In the genomic region with DNA sequence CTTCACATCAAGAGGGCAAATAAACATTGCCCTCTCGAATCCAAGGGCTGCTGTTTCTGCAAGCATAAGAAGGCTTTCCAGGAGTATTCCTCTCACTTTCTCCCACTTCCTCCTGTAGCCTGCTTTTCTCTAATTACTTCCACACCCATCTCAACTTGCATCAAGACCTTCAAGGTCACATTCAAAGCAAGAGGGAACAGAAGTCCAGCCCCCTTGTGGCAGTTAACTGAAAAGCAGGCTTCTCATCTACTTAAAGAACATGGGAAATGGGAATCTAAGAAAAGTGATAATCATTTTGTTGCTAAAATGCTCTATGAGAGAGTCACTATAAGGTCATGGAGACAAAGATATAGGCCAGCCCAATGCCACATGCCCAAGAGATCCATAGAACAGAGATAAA, we compare ENCODE assay signal across 9 cellular contexts.
A peak's percentile ranks its signal among the peaks of the same experiment; 100 is the strongest.
DNase-seq lines count a peak whose midpoint lies in the region; ATAC-seq, FAIRE-seq and TF ChIP-seq lines count a peak whose summit lies in the region.
"Had no signal": no experiment of that assay in that cellular context is flagged by ENCODE, and none has a peak within 500 bp of the region (broad histone marks: within the 10 kb centered on the region; RNA-seq: fewer than 3 reads in every experiment).

No MANE protein-coding gene starts in this region.

- H3K4me3 ChIP-seq in breast epithelium (no peak overlapping the region), bronchial epithelial cell (ENCODE audit: low read depth, low read length) (no peak overlapping the region), testis (no peak overlapping the region)

- H3K4me1 Mint-ChIP-seq in MCF 10A (ENCODE audit: insufficient read depth, unreplicated experiment), result peaks cover 2% of the 10 kb centered on the region

- no peaks in the 10 kb centered on the region for H3K27me3 ChIP-seq in breast epithelium
- H3K27me3 ChIP-seq in bronchial epithelial cell (ENCODE audit: control insufficient read depth, insufficient read depth, low read length), result no peaks in the 10 kb centered on the region
- no peaks in the 10 kb centered on the region for H3K27me3 ChIP-seq in testis

- no peak overlapping the region for H3K4me3 Mint-ChIP-seq in MCF 10A (ENCODE audit: unreplicated experiment)

- peak; percentile 32 for FAIRE-seq in bronchial epithelial cell (lab: Jason Lieb, UNC)

- POLR2A ChIA-PET in MCF 10A (lab: Yijun Ruan, JAX), result no interaction called here

- no peak overlapping the region for H3K27ac Mint-ChIP-seq in MCF 10A (ENCODE audit: low read depth, unreplicated experiment)

- no peaks in the 10 kb centered on the region for H3K27me3 Mint-ChIP-seq in MCF 10A (ENCODE audit: insufficient read depth, unreplicated experiment)

- no peak for ATAC-seq in GM18517 (IDR thresholded peaks at IDR 0.05; ENCODE audit: unreplicated experiment)
- ATAC-seq: sciatic nerve had no signal

- no TSS peak for BruUV-seq in MCF 10A (replicated peaks; lab: Mats Ljungman, UMichigan)

- no peaks in the 10 kb centered on the region for H3K36me3 ChIP-seq in breast epithelium
- no peaks in the 10 kb centered on the region for H3K36me3 ChIP-seq in bronchial epithelial cell (ENCODE audit: control insufficient read depth, insufficient read depth, low read length)
- no peaks in the 10 kb centered on the region for H3K36me3 ChIP-seq in testis (ENCODE audit: low read depth, missing control alignments)

- H3K36me3 Mint-ChIP-seq in MCF 10A (ENCODE audit: insufficient read depth, unreplicated experiment), result no peaks in the 10 kb centered on the region

- no peaks in the 10 kb centered on the region for H3K9me3 Mint-ChIP-seq in MCF 10A (ENCODE audit: unreplicated experiment)

- H3K4me1 ChIP-seq in breast epithelium (no peaks in the 10 kb centered on the region), testis (no peaks in the 10 kb centered on the region)

- no peak for TF ChIP-seq POLR2A in breast epithelium (IDR thresholded peaks at IDR 0.05)
- no peak for TF ChIP-seq POLR2A in testis (IDR thresholded peaks at IDR 0.05)

- intact Hi-C loops in MCF 10A (cut with micrococcal nuclease) (no loop called here), breast epithelium (cut with DNase I; ENCODE audit: low total_unique reads) (no loop called here), testis (cut with DNase I; ENCODE audit: low total_unique reads) (no loop called here)

- WGBS in testis, 2 donors, result 75 to 86% methylated on average over 1 of the region's 1 CpG

- DNase-seq in MCF 10A (ENCODE audit: unreplicated experiment), result peak; percentile 33
- no peak for DNase-seq in breast epithelium (ENCODE audit: low spot score in 2 of 2)
- DNase-seq in bronchial epithelial cell (ENCODE audit: low read depth), result peak; percentile 4
- peak; percentile 49 for DNase-seq in testis
- no peak for DNase-seq in D341Med (ENCODE audit: low spot score)
- no peak for DNase-seq in central memory CD4-positive, alpha-beta T cell

- H3K27ac ChIP-seq in breast epithelium, result no peak overlapping the region
- H3K27ac ChIP-seq in testis, result no peak overlapping the region

- TF ChIP-seq CTCF in MCF 10A (IDR thresholded peaks at IDR 0.05; ENCODE audit: unreplicated experiment) (peak; percentile 37), breast epithelium (IDR thresholded peaks at IDR 0.05) (no peak), LNCAP (IDR thresholded peaks at IDR 0.05) (peak; percentile 59), bronchial epithelial cell (IDR thresholded peaks at IDR 0.05; ENCODE audit: insufficient read depth, low read length, severe bottlenecking) (peak; percentile 38), testis (IDR thresholded peaks at IDR 0.05) (peak in 1 of 3 experiments; percentile 42)

- H3K9me3 ChIP-seq in breast epithelium (no peaks in the 10 kb centered on the region), testis (no peaks in the 10 kb centered on the region)

- CTCF ChIA-PET in MCF 10A (lab: Yijun Ruan, JAX), result interaction anchor here (0.8 to 1.7 kb wide), 3 partner anchors 12 to 33 kb away, joined by 3 to 6 read pairs (median 3); no protein-coding TSS in a partner anchor

Comparison
In these comparisons a context has a peak if more than half of its experiments do, and no peak if none do; other contexts are left out.
1. DNase-seq: peak in MCF 10A (single experiment), bronchial epithelial cell (single experiment) and testis (single experiment); none in breast epithelium (0 of 2), D341Med (single experiment) and central memory CD4-positive, alpha-beta T cell (single experiment).
2. CTCF ChIP-seq: peak in MCF 10A (single experiment), LNCAP (single experiment) and bronchial epithelial cell (single experiment); none in breast epithelium (0 of 3).